In the genomic region with DNA sequence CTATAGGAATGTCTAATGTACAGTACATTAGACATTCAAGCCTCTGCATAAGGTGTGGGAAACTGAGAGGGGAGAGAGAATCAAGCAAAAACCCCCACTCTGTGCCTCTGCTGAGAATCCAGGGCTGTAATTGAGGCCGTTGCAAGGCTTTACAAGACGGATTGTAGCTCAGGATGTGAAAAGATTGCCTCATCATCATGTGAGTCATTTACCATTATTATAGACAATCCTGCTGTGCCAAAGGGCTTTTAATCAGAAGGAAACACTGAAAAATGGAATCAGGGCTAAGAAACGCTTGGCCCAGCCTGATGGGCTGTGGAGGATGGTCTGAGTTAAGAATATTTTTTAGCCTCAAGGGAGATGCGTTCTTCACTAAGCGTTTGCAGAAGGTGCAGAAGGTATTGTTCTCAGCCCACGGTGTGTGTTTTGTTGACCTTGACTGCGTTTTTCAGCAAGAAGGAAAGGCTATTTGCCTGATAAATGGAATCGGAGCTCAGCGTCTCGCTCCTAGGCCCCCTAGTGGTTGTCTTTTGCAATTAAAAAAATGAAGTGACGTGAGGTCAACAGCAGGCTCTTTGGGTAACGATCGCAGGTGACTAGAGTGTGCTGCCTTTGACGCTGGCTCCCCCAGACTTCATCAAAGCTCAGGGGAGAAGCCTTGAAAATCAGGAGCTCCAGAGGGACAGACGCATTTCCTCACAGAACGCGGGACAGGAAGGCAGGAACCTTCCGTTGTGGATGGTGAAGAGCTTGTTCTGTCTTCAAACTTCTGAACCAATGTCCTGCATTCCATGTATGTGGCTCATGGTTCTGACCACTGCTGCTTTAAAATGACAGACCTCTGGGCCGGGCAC, we compare ENCODE assay signal across 1 cellular context.
A peak's percentile ranks its signal among the peaks of the same experiment; 100 is the strongest.
TF ChIP-seq lines count a peak whose summit lies in the region.

No MANE protein-coding gene starts in this region.

TF ChIP-seq in K562, 482 proteins besides CTCF, POLR2A, EP300 and RAD21 (continued from another document and continues in another):
- TF ChIP-seq ESRRA (IDR thresholded peaks at IDR 0.05; ENCODE audit: borderline replicate concordance, low read depth) = peak; percentile 93
- TF ChIP-seq, protein P1, sequence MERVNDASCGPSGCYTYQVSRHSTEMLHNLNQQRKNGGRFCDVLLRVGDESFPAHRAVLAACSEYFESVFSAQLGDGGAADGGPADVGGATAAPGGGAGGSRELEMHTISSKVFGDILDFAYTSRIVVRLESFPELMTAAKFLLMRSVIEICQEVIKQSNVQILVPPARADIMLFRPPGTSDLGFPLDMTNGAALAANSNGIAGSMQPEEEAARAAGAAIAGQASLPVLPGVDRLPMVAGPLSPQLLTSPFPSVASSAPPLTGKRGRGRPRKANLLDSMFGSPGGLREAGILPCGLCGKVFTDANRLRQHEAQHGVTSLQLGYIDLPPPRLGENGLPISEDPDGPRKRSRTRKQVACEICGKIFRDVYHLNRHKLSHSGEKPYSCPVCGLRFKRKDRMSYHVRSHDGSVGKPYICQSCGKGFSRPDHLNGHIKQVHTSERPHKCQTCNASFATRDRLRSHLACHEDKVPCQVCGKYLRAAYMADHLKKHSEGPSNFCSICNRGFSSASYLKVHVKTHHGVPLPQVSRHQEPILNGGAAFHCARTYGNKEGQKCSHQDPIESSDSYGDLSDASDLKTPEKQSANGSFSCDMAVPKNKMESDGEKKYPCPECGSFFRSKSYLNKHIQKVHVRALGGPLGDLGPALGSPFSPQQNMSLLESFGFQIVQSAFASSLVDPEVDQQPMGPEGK (CRISPR knock-in tag; IDR thresholded peaks at IDR 0.05; ENCODE audit: borderline replicate concordance) = no peak
- peak in 1 of 2 experiments; percentile 22; a peak in 2 of 4 replicates for TF ChIP-seq RCOR1 (IDR thresholded peaks at IDR 0.05; ENCODE audit: borderline replicate concordance in 1 of 2, low read depth in 2 of 2, low read length in 2 of 2)
- no peak for TF ChIP-seq ZNF354B (CRISPR knock-in tag; IDR thresholded peaks at IDR 0.05)
- TF ChIP-seq ZNF699 (CRISPR knock-in tag; IDR thresholded peaks at IDR 0.05; ENCODE audit: insufficient replicate concordance) = no peak
- TF ChIP-seq, protein P2, sequence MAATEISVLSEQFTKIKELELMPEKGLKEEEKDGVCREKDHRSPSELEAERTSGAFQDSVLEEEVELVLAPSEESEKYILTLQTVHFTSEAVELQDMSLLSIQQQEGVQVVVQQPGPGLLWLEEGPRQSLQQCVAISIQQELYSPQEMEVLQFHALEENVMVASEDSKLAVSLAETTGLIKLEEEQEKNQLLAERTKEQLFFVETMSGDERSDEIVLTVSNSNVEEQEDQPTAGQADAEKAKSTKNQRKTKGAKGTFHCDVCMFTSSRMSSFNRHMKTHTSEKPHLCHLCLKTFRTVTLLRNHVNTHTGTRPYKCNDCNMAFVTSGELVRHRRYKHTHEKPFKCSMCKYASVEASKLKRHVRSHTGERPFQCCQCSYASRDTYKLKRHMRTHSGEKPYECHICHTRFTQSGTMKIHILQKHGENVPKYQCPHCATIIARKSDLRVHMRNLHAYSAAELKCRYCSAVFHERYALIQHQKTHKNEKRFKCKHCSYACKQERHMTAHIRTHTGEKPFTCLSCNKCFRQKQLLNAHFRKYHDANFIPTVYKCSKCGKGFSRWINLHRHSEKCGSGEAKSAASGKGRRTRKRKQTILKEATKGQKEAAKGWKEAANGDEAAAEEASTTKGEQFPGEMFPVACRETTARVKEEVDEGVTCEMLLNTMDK (IDR thresholded peaks at IDR 0.05; ENCODE audit: borderline replicate concordance, insufficient read depth, low read depth, low read length, poor library complexity, severe bottlenecking) = peak; percentile 9
- peak; percentile 46; the same call in 1 of the 2 replicates for TF ChIP-seq CTBP1 (IDR thresholded peaks at IDR 0.05; ENCODE audit: borderline replicate concordance)
- 0 out of 2 replicates have a peak, but pooled peaks have one; percentile 28 for TF ChIP-seq TOE1 (IDR thresholded peaks at IDR 0.05; ENCODE audit: borderline replicate concordance)
- TF ChIP-seq TOE1 (CRISPR knock-in tag; IDR thresholded peaks at IDR 0.05; ENCODE audit: borderline replicate concordance, low read depth) = no peak
- TF ChIP-seq SREBF2 (CRISPR knock-in tag; IDR thresholded peaks at IDR 0.05) = no peak
- TF ChIP-seq, protein P3, sequence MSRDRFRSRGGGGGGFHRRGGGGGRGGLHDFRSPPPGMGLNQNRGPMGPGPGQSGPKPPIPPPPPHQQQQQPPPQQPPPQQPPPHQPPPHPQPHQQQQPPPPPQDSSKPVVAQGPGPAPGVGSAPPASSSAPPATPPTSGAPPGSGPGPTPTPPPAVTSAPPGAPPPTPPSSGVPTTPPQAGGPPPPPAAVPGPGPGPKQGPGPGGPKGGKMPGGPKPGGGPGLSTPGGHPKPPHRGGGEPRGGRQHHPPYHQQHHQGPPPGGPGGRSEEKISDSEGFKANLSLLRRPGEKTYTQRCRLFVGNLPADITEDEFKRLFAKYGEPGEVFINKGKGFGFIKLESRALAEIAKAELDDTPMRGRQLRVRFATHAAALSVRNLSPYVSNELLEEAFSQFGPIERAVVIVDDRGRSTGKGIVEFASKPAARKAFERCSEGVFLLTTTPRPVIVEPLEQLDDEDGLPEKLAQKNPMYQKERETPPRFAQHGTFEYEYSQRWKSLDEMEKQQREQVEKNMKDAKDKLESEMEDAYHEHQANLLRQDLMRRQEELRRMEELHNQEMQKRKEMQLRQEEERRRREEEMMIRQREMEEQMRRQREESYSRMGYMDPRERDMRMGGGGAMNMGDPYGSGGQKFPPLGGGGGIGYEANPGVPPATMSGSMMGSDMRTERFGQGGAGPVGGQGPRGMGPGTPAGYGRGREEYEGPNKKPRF (IDR thresholded peaks at IDR 0.05; ENCODE audit: low read depth, low read length) = no peak
- TF ChIP-seq ZNF408 (CRISPR knock-in tag; IDR thresholded peaks at IDR 0.05; ENCODE audit: low read depth) = no peak
- no peak for TF ChIP-seq NCOA2 (IDR thresholded peaks at IDR 0.05; ENCODE audit: partially characterized antibody in 2 of 2)
- TF ChIP-seq, protein P4, sequence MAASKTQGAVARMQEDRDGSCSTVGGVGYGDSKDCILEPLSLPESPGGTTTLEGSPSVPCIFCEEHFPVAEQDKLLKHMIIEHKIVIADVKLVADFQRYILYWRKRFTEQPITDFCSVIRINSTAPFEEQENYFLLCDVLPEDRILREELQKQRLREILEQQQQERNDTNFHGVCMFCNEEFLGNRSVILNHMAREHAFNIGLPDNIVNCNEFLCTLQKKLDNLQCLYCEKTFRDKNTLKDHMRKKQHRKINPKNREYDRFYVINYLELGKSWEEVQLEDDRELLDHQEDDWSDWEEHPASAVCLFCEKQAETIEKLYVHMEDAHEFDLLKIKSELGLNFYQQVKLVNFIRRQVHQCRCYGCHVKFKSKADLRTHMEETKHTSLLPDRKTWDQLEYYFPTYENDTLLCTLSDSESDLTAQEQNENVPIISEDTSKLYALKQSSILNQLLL (CRISPR knock-in tag; IDR thresholded peaks at IDR 0.05; ENCODE audit: borderline replicate concordance) = no peak
- no peak for TF ChIP-seq ZNF3 (CRISPR knock-in tag; IDR thresholded peaks at IDR 0.05)
- TF ChIP-seq POLR2G (IDR thresholded peaks at IDR 0.05; ENCODE audit: low read depth, low read length) = no peak
- TF ChIP-seq, protein P5, sequence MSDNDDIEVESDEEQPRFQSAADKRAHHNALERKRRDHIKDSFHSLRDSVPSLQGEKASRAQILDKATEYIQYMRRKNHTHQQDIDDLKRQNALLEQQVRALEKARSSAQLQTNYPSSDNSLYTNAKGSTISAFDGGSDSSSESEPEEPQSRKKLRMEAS (CRISPR knock-in tag; IDR thresholded peaks at IDR 0.05) = peak; percentile 71
- no peak for TF ChIP-seq KAT2B (IDR thresholded peaks at IDR 0.05; ENCODE audit: low read depth, low read length)
- TF ChIP-seq ZNF184 (CRISPR knock-in tag; IDR thresholded peaks at IDR 0.05) = no peak
- no peak for TF ChIP-seq TCFL5 (CRISPR knock-in tag; conservative IDR thresholded peaks at IDR 0.05)
- TF ChIP-seq CHCHD3 (CRISPR knock-in tag; IDR thresholded peaks at IDR 0.05) = no peak
- TF ChIP-seq, protein P6, sequence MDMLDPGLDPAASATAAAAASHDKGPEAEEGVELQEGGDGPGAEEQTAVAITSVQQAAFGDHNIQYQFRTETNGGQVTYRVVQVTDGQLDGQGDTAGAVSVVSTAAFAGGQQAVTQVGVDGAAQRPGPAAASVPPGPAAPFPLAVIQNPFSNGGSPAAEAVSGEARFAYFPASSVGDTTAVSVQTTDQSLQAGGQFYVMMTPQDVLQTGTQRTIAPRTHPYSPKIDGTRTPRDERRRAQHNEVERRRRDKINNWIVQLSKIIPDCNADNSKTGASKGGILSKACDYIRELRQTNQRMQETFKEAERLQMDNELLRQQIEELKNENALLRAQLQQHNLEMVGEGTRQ (CRISPR knock-in tag; IDR thresholded peaks at IDR 0.05) = no peak
- no peak for TF ChIP-seq STAG1 (CRISPR knock-in tag; IDR thresholded peaks at IDR 0.05; ENCODE audit: borderline replicate concordance)
- TF ChIP-seq ZC3H4 (CRISPR knock-in tag; IDR thresholded peaks at IDR 0.05; ENCODE audit: borderline replicate concordance) = no peak
- TF ChIP-seq EWSR1 (IDR thresholded peaks at IDR 0.05; ENCODE audit: borderline replicate concordance, low read depth, partially characterized antibody) = no peak
- no peak for TF ChIP-seq PRMT5 (CRISPR knock-in tag; IDR thresholded peaks at IDR 0.05)
- TF ChIP-seq, protein P7, sequence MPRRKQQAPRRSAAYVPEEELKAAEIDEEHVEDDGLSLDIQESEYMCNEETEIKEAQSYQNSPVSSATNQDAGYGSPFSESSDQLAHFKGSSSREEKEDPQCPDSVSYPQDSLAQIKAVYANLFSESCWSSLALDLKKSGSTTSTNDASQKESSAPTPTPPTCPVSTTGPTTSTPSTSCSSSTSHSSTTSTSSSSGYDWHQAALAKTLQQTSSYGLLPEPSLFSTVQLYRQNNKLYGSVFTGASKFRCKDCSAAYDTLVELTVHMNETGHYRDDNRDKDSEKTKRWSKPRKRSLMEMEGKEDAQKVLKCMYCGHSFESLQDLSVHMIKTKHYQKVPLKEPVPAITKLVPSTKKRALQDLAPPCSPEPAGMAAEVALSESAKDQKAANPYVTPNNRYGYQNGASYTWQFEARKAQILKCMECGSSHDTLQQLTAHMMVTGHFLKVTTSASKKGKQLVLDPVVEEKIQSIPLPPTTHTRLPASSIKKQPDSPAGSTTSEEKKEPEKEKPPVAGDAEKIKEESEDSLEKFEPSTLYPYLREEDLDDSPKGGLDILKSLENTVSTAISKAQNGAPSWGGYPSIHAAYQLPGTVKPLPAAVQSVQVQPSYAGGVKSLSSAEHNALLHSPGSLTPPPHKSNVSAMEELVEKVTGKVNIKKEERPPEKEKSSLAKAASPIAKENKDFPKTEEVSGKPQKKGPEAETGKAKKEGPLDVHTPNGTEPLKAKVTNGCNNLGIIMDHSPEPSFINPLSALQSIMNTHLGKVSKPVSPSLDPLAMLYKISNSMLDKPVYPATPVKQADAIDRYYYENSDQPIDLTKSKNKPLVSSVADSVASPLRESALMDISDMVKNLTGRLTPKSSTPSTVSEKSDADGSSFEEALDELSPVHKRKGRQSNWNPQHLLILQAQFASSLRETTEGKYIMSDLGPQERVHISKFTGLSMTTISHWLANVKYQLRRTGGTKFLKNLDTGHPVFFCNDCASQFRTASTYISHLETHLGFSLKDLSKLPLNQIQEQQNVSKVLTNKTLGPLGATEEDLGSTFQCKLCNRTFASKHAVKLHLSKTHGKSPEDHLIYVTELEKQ (CRISPR knock-in tag; IDR thresholded peaks at IDR 0.05) = no peak
- TF ChIP-seq, protein P8, sequence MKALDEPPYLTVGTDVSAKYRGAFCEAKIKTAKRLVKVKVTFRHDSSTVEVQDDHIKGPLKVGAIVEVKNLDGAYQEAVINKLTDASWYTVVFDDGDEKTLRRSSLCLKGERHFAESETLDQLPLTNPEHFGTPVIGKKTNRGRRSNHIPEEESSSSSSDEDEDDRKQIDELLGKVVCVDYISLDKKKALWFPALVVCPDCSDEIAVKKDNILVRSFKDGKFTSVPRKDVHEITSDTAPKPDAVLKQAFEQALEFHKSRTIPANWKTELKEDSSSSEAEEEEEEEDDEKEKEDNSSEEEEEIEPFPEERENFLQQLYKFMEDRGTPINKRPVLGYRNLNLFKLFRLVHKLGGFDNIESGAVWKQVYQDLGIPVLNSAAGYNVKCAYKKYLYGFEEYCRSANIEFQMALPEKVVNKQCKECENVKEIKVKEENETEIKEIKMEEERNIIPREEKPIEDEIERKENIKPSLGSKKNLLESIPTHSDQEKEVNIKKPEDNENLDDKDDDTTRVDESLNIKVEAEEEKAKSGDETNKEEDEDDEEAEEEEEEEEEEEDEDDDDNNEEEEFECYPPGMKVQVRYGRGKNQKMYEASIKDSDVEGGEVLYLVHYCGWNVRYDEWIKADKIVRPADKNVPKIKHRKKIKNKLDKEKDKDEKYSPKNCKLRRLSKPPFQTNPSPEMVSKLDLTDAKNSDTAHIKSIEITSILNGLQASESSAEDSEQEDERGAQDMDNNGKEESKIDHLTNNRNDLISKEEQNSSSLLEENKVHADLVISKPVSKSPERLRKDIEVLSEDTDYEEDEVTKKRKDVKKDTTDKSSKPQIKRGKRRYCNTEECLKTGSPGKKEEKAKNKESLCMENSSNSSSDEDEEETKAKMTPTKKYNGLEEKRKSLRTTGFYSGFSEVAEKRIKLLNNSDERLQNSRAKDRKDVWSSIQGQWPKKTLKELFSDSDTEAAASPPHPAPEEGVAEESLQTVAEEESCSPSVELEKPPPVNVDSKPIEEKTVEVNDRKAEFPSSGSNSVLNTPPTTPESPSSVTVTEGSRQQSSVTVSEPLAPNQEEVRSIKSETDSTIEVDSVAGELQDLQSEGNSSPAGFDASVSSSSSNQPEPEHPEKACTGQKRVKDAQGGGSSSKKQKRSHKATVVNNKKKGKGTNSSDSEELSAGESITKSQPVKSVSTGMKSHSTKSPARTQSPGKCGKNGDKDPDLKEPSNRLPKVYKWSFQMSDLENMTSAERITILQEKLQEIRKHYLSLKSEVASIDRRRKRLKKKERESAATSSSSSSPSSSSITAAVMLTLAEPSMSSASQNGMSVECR (CRISPR knock-in tag; IDR thresholded peaks at IDR 0.05) = no peak
- no peak for TF ChIP-seq ZNF121 (CRISPR knock-in tag; conservative IDR thresholded peaks at IDR 0.05)
- TF ChIP-seq ZNF75A (CRISPR knock-in tag; IDR thresholded peaks at IDR 0.05) = no peak
- TF ChIP-seq SRSF1 (IDR thresholded peaks at IDR 0.05; ENCODE audit: low read depth, low read length) = no peak
- TF ChIP-seq, protein P9, sequence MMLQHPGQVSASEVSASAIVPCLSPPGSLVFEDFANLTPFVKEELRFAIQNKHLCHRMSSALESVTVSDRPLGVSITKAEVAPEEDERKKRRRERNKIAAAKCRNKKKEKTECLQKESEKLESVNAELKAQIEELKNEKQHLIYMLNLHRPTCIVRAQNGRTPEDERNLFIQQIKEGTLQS (IDR thresholded peaks at IDR 0.05) = peak; percentile 97
- TF ChIP-seq, protein P9 (CRISPR knock-in tag; conservative IDR thresholded peaks at IDR 0.05) = 0 out of 2 replicates have a peak, but pooled peaks have one; percentile 49
